Comparison of ENCODE assay signal across 8 cellular contexts in the genomic region with DNA sequence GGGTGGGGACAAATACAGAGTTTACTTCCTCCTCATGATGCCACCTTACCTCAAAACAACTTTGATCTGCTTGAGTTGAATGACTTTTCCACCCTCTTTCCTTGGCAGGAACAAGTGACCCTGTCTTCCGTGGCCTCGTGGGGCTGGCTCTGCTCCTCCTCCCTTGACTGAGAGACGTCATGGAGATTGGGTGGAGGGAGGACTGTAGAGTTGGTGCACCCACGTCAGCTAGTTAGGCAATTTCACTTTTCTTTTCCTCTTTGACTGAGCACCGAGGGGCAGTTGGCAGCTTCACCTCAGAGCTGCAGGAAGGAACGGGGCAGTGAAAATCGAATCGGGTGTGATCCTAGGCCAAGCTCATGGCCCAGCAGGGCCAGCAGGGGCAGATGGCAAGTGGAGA. TPM values are rescaled to one million over a fixed set of nuclear protein-coding genes. Genes with fewer than 3 reads are reported as not detected.
A peak's percentile ranks its signal among the peaks of the same experiment; 100 is the strongest.
DNase-seq lines count a peak whose midpoint lies in the region; ATAC-seq and TF ChIP-seq lines count a peak whose summit lies in the region.

A gene (plus strand): TSS at position 251 of the 400 bp plus-strand sequence. CDS start 109 bp downstream, at position 360.

- H3K27ac ChIP-seq in colonic mucosa, result peak within 1 kb of the TSS; percentile 53
- no peak within 1 kb of the TSS for H3K27ac ChIP-seq in gastroesophageal sphincter

- no peak within 1 kb of the TSS for H3K4me3 ChIP-seq in colonic mucosa
- no peak within 1 kb of the TSS for H3K4me3 ChIP-seq in gastroesophageal sphincter
- H3K4me3 ChIP-seq in foreskin fibroblast (ENCODE audit: low read depth in 1 of 2, low read length in 2 of 2), result no peak within 1 kb of the TSS

- H3K9me3 ChIP-seq in colonic mucosa, result no peaks in the 10 kb centered on the region
- H3K9me3 ChIP-seq in gastroesophageal sphincter, result peaks cover 0 to 9% (median 0%) of the 10 kb centered on the region in 3 donors

- peak within 1 kb of the TSS in 1 of 2 donors; percentile 47 for H3K9ac ChIP-seq in colonic mucosa (ENCODE audit: low read depth in 2 of 2, low read length in 2 of 2)

- peak; percentile 83 for TF ChIP-seq POLR2A in GM18505 (IDR thresholded peaks at IDR 0.05; ENCODE audit: borderline replicate concordance, extremely low read depth, insufficient read depth, insufficient read length)
- TF ChIP-seq POLR2A in gastroesophageal sphincter (IDR thresholded peaks at IDR 0.05), result no peak

- H3K27me3 ChIP-seq in colonic mucosa, result no peaks in the 10 kb centered on the region
- H3K27me3 ChIP-seq in gastroesophageal sphincter, result no peaks in the 10 kb centered on the region

- ATAC-seq in GM18505 (IDR thresholded peaks at IDR 0.05; ENCODE audit: unreplicated experiment) (peak; percentile 67), HG02840 (IDR thresholded peaks at IDR 0.05; ENCODE audit: low FRiP score, unreplicated experiment) (peak; percentile 76), gastroesophageal sphincter (no peak)

- peak; percentile 68 for DNase-seq in T-helper 9 cell
- peak; percentile 41 for DNase-seq in colonic mucosa
- peak; percentile 73 to 81 for DNase-seq in stimulated activated CD4-positive, alpha-beta T cell treated with anti-CD3 and anti-CD28 coated beads, Interleukin-15, amount 100 ng/mL, for 48 hours (ENCODE audit: low read depth in 2 of 2)
- no peak for DNase-seq in NCI-H526 (lab: John Stamatoyannopoulos, UW)
- DNase-seq in foreskin fibroblast, result no peak

- TF ChIP-seq EP300 in gastroesophageal sphincter (IDR thresholded peaks at IDR 0.05), result no peak

- intact Hi-C loops in colonic mucosa (cut with DNase I), result no loop called here

- H3K4me1 ChIP-seq in colonic mucosa (no peaks in the 10 kb centered on the region), gastroesophageal sphincter (peaks cover 0 to 7% (median 0%) of the 10 kb centered on the region in 3 donors)

- no peaks in the 10 kb centered on the region for H3K36me3 ChIP-seq in colonic mucosa
- H3K36me3 ChIP-seq in gastroesophageal sphincter, result no peaks in the 10 kb centered on the region

- 53 to 60% methylated on average over 1 to 3 of the region's 8 CpGs for WGBS in gastroesophageal sphincter (ENCODE audit: low coverage in 1 of 2), 2 donors

- TF ChIP-seq CTCF in colonic mucosa (IDR thresholded peaks at IDR 0.05) (no peak), gastroesophageal sphincter (IDR thresholded peaks at IDR 0.05) (no peak), foreskin fibroblast (IDR thresholded peaks at IDR 0.05; ENCODE audit: low read depth, low read length) (no peak)

RNA-seq across cellular contexts. Expression of the gene that starts here (rescaled TPM):
- total RNA-seq in colonic mucosa, result 1 to 10 TPM; 1.7 to 2.2 TPM
- 1 to 10 TPM in 2 of 4 donors, under 1 TPM in 1, not detected in 1; 0.92 to 2.3 (median 2.0) TPM for total RNA-seq in gastroesophageal sphincter

Comparison
In these comparisons a context has a peak if more than half of its experiments do, and no peak if none do; other contexts are left out.
1. DNase-seq: peak in T-helper 9 cell (single experiment), colonic mucosa (single experiment) and stimulated activated CD4-positive, alpha-beta T cell treated with anti-CD3 and anti-CD28 coated beads, Interleukin-15, amount 100 ng/mL, for 48 hours (2 of 2); none in NCI-H526 (0 of 2) and foreskin fibroblast (0 of 2).